8 cellular contexts compared by ENCODE assay signal in the genomic region with DNA sequence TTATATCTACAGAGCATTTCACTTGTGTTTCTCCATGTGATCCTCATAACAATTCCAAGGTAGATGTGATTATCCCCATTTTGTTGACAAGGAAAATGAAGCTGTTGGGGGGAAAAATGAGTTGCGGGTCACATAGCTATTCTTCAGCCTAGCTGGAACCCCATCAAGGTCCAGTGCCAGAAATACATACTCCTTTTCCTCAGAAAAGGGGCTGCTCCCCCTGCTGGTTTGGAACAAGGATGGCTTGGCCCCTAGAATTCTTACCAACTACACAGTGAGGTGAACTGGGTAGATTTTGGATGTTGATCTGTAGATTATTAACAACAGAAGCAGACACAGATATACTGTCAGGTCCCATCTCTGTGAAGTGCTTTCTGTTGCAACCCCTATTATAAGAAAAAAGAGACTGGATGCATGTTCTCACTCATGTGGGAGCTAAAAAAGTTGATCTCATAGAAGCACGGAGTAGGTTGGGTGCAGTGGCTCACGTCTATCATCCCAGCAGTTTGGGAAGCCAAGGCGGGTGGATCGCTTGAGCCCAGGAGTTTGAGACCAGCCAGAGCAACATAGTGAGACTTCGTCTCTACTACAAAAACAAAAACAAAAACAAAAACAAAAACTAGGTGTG. TPM values are rescaled to one million over a fixed set of nuclear protein-coding genes. Genes with fewer than 3 reads are reported as not detected.
DNase-seq lines count a peak whose midpoint lies in the region; ATAC-seq and TF ChIP-seq lines count a peak whose summit lies in the region.

No MANE protein-coding gene starts in this region.

- H3K27ac Mint-ChIP-seq in neural crest cell (ENCODE audit: unreplicated experiment), result no peak overlapping the region

- no peak overlapping the region for H3K4me3 ChIP-seq in AG09309 (ENCODE audit: control insufficient read depth, low read depth, low read length)

- peaks cover 5% of the 10 kb centered on the region for H3K4me1 Mint-ChIP-seq in neural crest cell

- H3K36me3 Mint-ChIP-seq in neural crest cell (ENCODE audit: low read depth), result peaks cover 34% of the 10 kb centered on the region

- no peaks in the 10 kb centered on the region for H3K27me3 Mint-ChIP-seq in neural crest cell (ENCODE audit: low read depth)

- DNase-seq in AG09309 (ENCODE audit: low read depth) (peak; percentile 27), NCI-H1694 (lab: John Stamatoyannopoulos, UW) (peak; percentile 33), epithelial cell of prostate (ENCODE audit: low read depth, low spot score) (no peak), neural crest cell (ENCODE audit: low read depth, low spot score) (peak; percentile 45), cerebellar nuclear complex (lab: John Stamatoyannopoulos, UW) (no peak)
- peak; percentile 45 to 48 for DNase-seq in activated CD4-positive, alpha-beta T cell treated with anti-CD3 and anti-CD28 coated beads for 4 hours

- peak; percentile 82 for TF ChIP-seq CTCF in AG09309 (IDR thresholded peaks at IDR 0.05; ENCODE audit: control insufficient read depth, insufficient read depth, low read depth, low read length, missing control alignments)
- peak; percentile 65 for TF ChIP-seq CTCF in GM12872 (IDR thresholded peaks at IDR 0.05; ENCODE audit: insufficient read depth, low read depth, low read length)
- TF ChIP-seq CTCF in neural crest cell (conservative IDR thresholded peaks at IDR 0.05), result peak; percentile 77

- peak overlapping the region; percentile 15 for H3K4me3 Mint-ChIP-seq in neural crest cell

- no peak for ATAC-seq in GM18498 (IDR thresholded peaks at IDR 0.05; ENCODE audit: unreplicated experiment)

- H3K9me3 Mint-ChIP-seq in neural crest cell, result no peaks in the 10 kb centered on the region

- peak overlapping the region; percentile 67 for H3K27ac ChIP-seq in epithelial cell of prostate

RNA-seq across cellular contexts. Expression of a gene that starts 8.9 kb away (rescaled TPM):
- 42.3 and 45.5 TPM in 2 replicates for total RNA-seq in neural crest cell

RNA-seq across cellular contexts. Expression of a gene that starts 11.9 kb away (rescaled TPM):
- total RNA-seq in neural crest cell, result 32.3 and 43.1 TPM in 2 replicates

RNA-seq across cellular contexts. Expression of a gene that starts 32.7 kb away (rescaled TPM):
- total RNA-seq in neural crest cell, result 30.4 and 33.7 TPM in 2 replicates

RNA-seq across cellular contexts. Expression of a gene that starts 50.2 kb away (rescaled TPM):
- total RNA-seq in neural crest cell, result 144 and 152 TPM in 2 replicates

RNA-seq across cellular contexts. Expression of a gene that starts 55.9 kb away (rescaled TPM):
- total RNA-seq in neural crest cell, result 86.5 and 97.3 TPM in 2 replicates

Comparison
In these comparisons a context has a peak if more than half of its experiments do, and no peak if none do; other contexts are left out.
1. DNase-seq: peak in AG09309 (single experiment), NCI-H1694 (single experiment), activated CD4-positive, alpha-beta T cell treated with anti-CD3 and anti-CD28 coated beads for 4 hours (2 of 2) and neural crest cell (single experiment); none in epithelial cell of prostate (single experiment) and cerebellar nuclear complex (0 of 2).
2. Peak in every context shown above with its lines, with median percentiles within 50 percentile points of each other: CTCF ChIP-seq.